Comparison of ENCODE assay signal across 8 cellular contexts in genomic region chr15:78263907-78264303, GRCh38. TPM values are rescaled to one million over a fixed set of nuclear protein-coding genes. Genes with fewer than 3 reads are reported as not detected.
A peak's percentile ranks its signal among the peaks of the same experiment; 100 is the strongest.
DNase-seq lines count a peak whose midpoint lies in the region; ATAC-seq lines count a peak whose summit lies in the region.

No MANE protein-coding gene starts in this region.

- H3K36me3 Mint-ChIP-seq in IgD-negative memory B cell, result no peaks in the 10 kb centered on the region

- peaks cover 5 to 15% (median 11%) of the 10 kb centered on the region in 3 donors for H3K4me1 Mint-ChIP-seq in IgD-negative memory B cell
- peaks cover 33% of the 10 kb centered on the region for H3K4me1 Mint-ChIP-seq in stimulated activated naive CD8-positive, alpha-beta T cell treated with anti-CD3 and anti-CD28 coated beads, Interleukin-15, amount 100 ng/mL, for 72 hours

- H3K27me3 ChIP-seq in iPS-15b (ENCODE audit: control insufficient read depth, insufficient read depth, low read length), result peaks cover 19% of the 10 kb centered on the region

- no peaks in the 10 kb centered on the region for H3K27me3 Mint-ChIP-seq in IgD-negative memory B cell
- no peaks in the 10 kb centered on the region for H3K27me3 Mint-ChIP-seq in stimulated activated naive CD8-positive, alpha-beta T cell treated with anti-CD3 and anti-CD28 coated beads, Interleukin-15, amount 100 ng/mL, for 72 hours

- peak overlapping the region; percentile 8 for H3K4me3 ChIP-seq in iPS-15b (ENCODE audit: low read depth, low read length)

- H3K27ac ChIP-seq in angular gyrus (ENCODE audit: low read depth, low read length), result peak overlapping the region; percentile 94

- H3K9ac ChIP-seq in iPS-15b (ENCODE audit: low read depth, low read length), result no peak overlapping the region

- H3K36me3 ChIP-seq in iPS-15b (ENCODE audit: control insufficient read depth, insufficient read depth, low read length), result no peaks in the 10 kb centered on the region

- peak overlapping the region in 2 of 3 donors; percentile 70 to 90 for H3K27ac Mint-ChIP-seq in IgD-negative memory B cell
- peak overlapping the region; percentile 83 to 90 for H3K27ac Mint-ChIP-seq in stimulated activated naive CD8-positive, alpha-beta T cell treated with anti-CD3 and anti-CD28 coated beads, Interleukin-15, amount 100 ng/mL, for 72 hours

- no peak for DNase-seq in stimulated activated naive CD8-positive, alpha-beta T cell treated with anti-CD3 and anti-CD28 coated beads, Interleukin-15, amount 100 ng/mL, for 72 hours
- DNase-seq in stimulated activated CD4-positive, alpha-beta T cell treated with anti-CD3 and anti-CD28 coated beads, Interleukin-2, amount 100 ng/mL, for 48 hours, result no peak
- no peak for DNase-seq in stimulated activated CD4-positive, alpha-beta T cell treated with anti-CD3 and anti-CD28 coated beads, Interleukin-1b, Interleukin-23, amount 100 ng/mL, for 48 hours

- H3K9me3 Mint-ChIP-seq in IgD-negative memory B cell, result no peaks in the 10 kb centered on the region
- no peaks in the 10 kb centered on the region for H3K9me3 Mint-ChIP-seq in stimulated activated naive CD8-positive, alpha-beta T cell treated with anti-CD3 and anti-CD28 coated beads, Interleukin-15, amount 100 ng/mL, for 72 hours

- H3K4me3 Mint-ChIP-seq in IgD-negative memory B cell, result peak overlapping the region; percentile 65 to 85 (median 80)
- peak overlapping the region; percentile 51 to 88 for H3K4me3 Mint-ChIP-seq in stimulated activated naive CD8-positive, alpha-beta T cell treated with anti-CD3 and anti-CD28 coated beads, Interleukin-15, amount 100 ng/mL, for 72 hours

- ATAC-seq in stimulated activated naive CD8-positive, alpha-beta T cell treated with anti-CD3 and anti-CD28 coated beads, Interleukin-15, amount 100 ng/mL, for 72 hours, result peak; percentile 31
- no peak for ATAC-seq in GM21423 (IDR thresholded peaks at IDR 0.05; ENCODE audit: unreplicated experiment)
- ATAC-seq in HG03097 (IDR thresholded peaks at IDR 0.05; ENCODE audit: low FRiP score, unreplicated experiment), result no peak

- no peaks in the 10 kb centered on the region for H3K4me1 ChIP-seq in iPS-15b (ENCODE audit: control insufficient read depth, insufficient read depth, low read length)

- no peaks in the 10 kb centered on the region for H3K9me3 ChIP-seq in iPS-15b (ENCODE audit: control insufficient read depth, insufficient read depth, low read length)

RNA-seq across cellular contexts. Expression of gene DNAJA4, which starts 0.5 kb away (rescaled TPM):
- polyA plus RNA-seq in IgD-negative memory B cell, result 4.7 TPM

RNA-seq across cellular contexts. Expression of gene ACSBG1, which starts 29.5 kb away (rescaled TPM):
- polyA plus RNA-seq in IgD-negative memory B cell, result not detected

RNA-seq across cellular contexts. Expression of gene SKIC8, which starts 35.5 kb away (rescaled TPM):
- polyA plus RNA-seq in IgD-negative memory B cell, result 70.8 TPM
